27 cellular contexts compared by ENCODE assay signal in genomic region chr12:74292351-74293194, GRCh38.
DNase-seq lines count a peak whose midpoint lies in the region; ATAC-seq and TF ChIP-seq lines count a peak whose summit lies in the region.
"Had no signal": no experiment of that assay in that cellular context is flagged by ENCODE, and none has a peak within 500 bp of the region (broad histone marks: within the 10 kb centered on the region; RNA-seq: fewer than 3 reads in every experiment).

No MANE protein-coding gene starts in this region.

- CTCF ChIA-PET in CD8-positive, alpha-beta memory T cell (lab: Charles Lee), result no interaction called here
- CTCF ChIA-PET in activated CD8-positive, alpha-beta memory T cell treated with anti-CD3 and anti-CD28 coated beads, Interleukin-2, amount 10 ng/mL, durations not matched to agents 7 days and 5 days (lab: Charles Lee), result no interaction called here

- H3K27ac Mint-ChIP-seq in CD8-positive, alpha-beta memory T cell, result no peak overlapping the region
- H3K27ac Mint-ChIP-seq in central memory CD8-positive, alpha-beta T cell (ENCODE audit: low read depth), result no peak overlapping the region
- no peak overlapping the region for H3K27ac Mint-ChIP-seq in activated CD8-positive, alpha-beta memory T cell treated with anti-CD3 and anti-CD28 coated beads, Interleukin-2, amount 10 ng/mL, durations not matched to agents 7 days and 5 days
- H3K27ac Mint-ChIP-seq in activated T-cell treated with anti-CD3 and anti-CD28 coated beads, Interleukin-2, amount 50 U/mL, for 24 hours, result no peak overlapping the region
- H3K27ac Mint-ChIP-seq: activated naive CD4-positive, alpha-beta T cell treated with anti-CD3 and anti-CD28 coated beads, Interleukin-2, amount 50 U/mL, for 24 hours; activated T-cell treated with anti-CD3 and anti-CD28 coated beads, Interleukin-2, amount 50 U/mL, for 72 hours; B cell; memory B cell had no signal

- TF ChIP-seq CTCF in lower lobe of right lung (IDR thresholded peaks at IDR 0.05), result no peak
- no peak for TF ChIP-seq CTCF in dorsolateral prefrontal cortex (IDR thresholded peaks at IDR 0.05 in 54 of 56, conservative IDR thresholded peaks at IDR 0.05 in 2 of 56; ENCODE audit: low read depth in 1 of 56, partially characterized antibody in 56 of 56)

- no peak overlapping the region for H3K4me3 ChIP-seq in CD8-positive, alpha-beta memory T cell (ENCODE audit: low read length)
- H3K4me3 ChIP-seq in lower lobe of right lung, result no peak overlapping the region
- H3K4me3 ChIP-seq in dorsolateral prefrontal cortex, result no peak overlapping the region
- H3K4me3 ChIP-seq: smooth muscle cell, thoracic aorta had no signal

- no peaks in the 10 kb centered on the region for H3K4me1 ChIP-seq in CD8-positive, alpha-beta memory T cell (ENCODE audit: insufficient read depth, low read length)
- H3K4me1 ChIP-seq in lower lobe of right lung, result no peaks in the 10 kb centered on the region

- peaks cover 0 to 3% (median 0%) of the 10 kb centered on the region in 5 donors for H3K9me3 Mint-ChIP-seq in CD8-positive, alpha-beta memory T cell
- no peaks in the 10 kb centered on the region for H3K9me3 Mint-ChIP-seq in central memory CD8-positive, alpha-beta T cell
- no peaks in the 10 kb centered on the region for H3K9me3 Mint-ChIP-seq in activated CD8-positive, alpha-beta memory T cell treated with anti-CD3 and anti-CD28 coated beads, Interleukin-2, amount 10 ng/mL, durations not matched to agents 7 days and 5 days (ENCODE audit: low read depth)
- H3K9me3 Mint-ChIP-seq in activated T-cell treated with anti-CD3 and anti-CD28 coated beads, Interleukin-2, amount 50 U/mL, for 24 hours, result no peaks in the 10 kb centered on the region
- H3K9me3 Mint-ChIP-seq: activated naive CD4-positive, alpha-beta T cell treated with anti-CD3 and anti-CD28 coated beads, Interleukin-2, amount 50 U/mL, for 24 hours; memory B cell had no signal

- H3K36me3 ChIP-seq in CD8-positive, alpha-beta memory T cell (ENCODE audit: insufficient read depth, low read length), result no peaks in the 10 kb centered on the region
- H3K36me3 ChIP-seq in lower lobe of right lung, result no peaks in the 10 kb centered on the region
- H3K36me3 ChIP-seq: thoracic aorta had no signal

- peak overlapping the region; percentile 61 for H3K27ac ChIP-seq in CD8-positive, alpha-beta memory T cell (ENCODE audit: low read depth, low read length)
- H3K27ac ChIP-seq in lower lobe of right lung (no peak overlapping the region), dorsolateral prefrontal cortex (no peak overlapping the region)
- H3K27ac ChIP-seq: KMS-11, thoracic aorta had no signal

- peak; percentile 14 for ATAC-seq in central memory CD8-positive, alpha-beta T cell (replicated peaks; ENCODE audit: extremely low read depth, poor library complexity, severe bottlenecking)
- peak; percentile 11 to 39 for ATAC-seq in lower lobe of right lung
- no peak for ATAC-seq in activated CD8-positive, alpha-beta memory T cell treated with anti-CD3 and anti-CD28 coated beads, Interleukin-2, amount 10 ng/mL, durations not matched to agents 7 days and 5 days
- ATAC-seq: activated T-cell treated with anti-CD3 and anti-CD28 coated beads, Interleukin-2, amount 50 U/mL, for 72 hours had no signal

- no peaks in the 10 kb centered on the region for H3K36me3 Mint-ChIP-seq in CD8-positive, alpha-beta memory T cell
- H3K36me3 Mint-ChIP-seq in central memory CD8-positive, alpha-beta T cell (ENCODE audit: insufficient read depth), result no peaks in the 10 kb centered on the region
- H3K36me3 Mint-ChIP-seq in activated CD8-positive, alpha-beta memory T cell treated with anti-CD3 and anti-CD28 coated beads, Interleukin-2, amount 10 ng/mL, durations not matched to agents 7 days and 5 days, result no peaks in the 10 kb centered on the region
- H3K36me3 Mint-ChIP-seq in activated T-cell treated with anti-CD3 and anti-CD28 coated beads, Interleukin-2, amount 50 U/mL, for 24 hours (ENCODE audit: low read depth), result no peaks in the 10 kb centered on the region
- H3K36me3 Mint-ChIP-seq: activated naive CD4-positive, alpha-beta T cell treated with anti-CD3 and anti-CD28 coated beads, Interleukin-2, amount 50 U/mL, for 24 hours; memory B cell had no signal

- H3K4me1 Mint-ChIP-seq in CD8-positive, alpha-beta memory T cell, result no peaks in the 10 kb centered on the region
- no peaks in the 10 kb centered on the region for H3K4me1 Mint-ChIP-seq in central memory CD8-positive, alpha-beta T cell
- no peaks in the 10 kb centered on the region for H3K4me1 Mint-ChIP-seq in activated CD8-positive, alpha-beta memory T cell treated with anti-CD3 and anti-CD28 coated beads, Interleukin-2, amount 10 ng/mL, durations not matched to agents 7 days and 5 days
- no peaks in the 10 kb centered on the region for H3K4me1 Mint-ChIP-seq in activated T-cell treated with anti-CD3 and anti-CD28 coated beads, Interleukin-2, amount 50 U/mL, for 24 hours (ENCODE audit: low read depth)
- H3K4me1 Mint-ChIP-seq: activated naive CD4-positive, alpha-beta T cell treated with anti-CD3 and anti-CD28 coated beads, Interleukin-2, amount 50 U/mL, for 24 hours; B cell; memory B cell had no signal

- H3K27me3 ChIP-seq in CD8-positive, alpha-beta memory T cell (ENCODE audit: insufficient read depth, low read length, poor library complexity, severe bottlenecking), result no peaks in the 10 kb centered on the region
- H3K27me3 ChIP-seq in lower lobe of right lung (ENCODE audit: low read depth), result no peaks in the 10 kb centered on the region
- no peaks in the 10 kb centered on the region for H3K27me3 ChIP-seq in dorsolateral prefrontal cortex

- intact Hi-C loops in lower lobe of right lung (cut with DNase I) (no loop called here), dorsolateral prefrontal cortex (cut with DNase I) (no loop called here)

- POLR2A ChIA-PET in CD8-positive, alpha-beta memory T cell (lab: Charles Lee), result no interaction called here

- no peaks in the 10 kb centered on the region for H3K27me3 Mint-ChIP-seq in CD8-positive, alpha-beta memory T cell
- H3K27me3 Mint-ChIP-seq in central memory CD8-positive, alpha-beta T cell, result no peaks in the 10 kb centered on the region
- no peaks in the 10 kb centered on the region for H3K27me3 Mint-ChIP-seq in activated CD8-positive, alpha-beta memory T cell treated with anti-CD3 and anti-CD28 coated beads, Interleukin-2, amount 10 ng/mL, durations not matched to agents 7 days and 5 days
- no peaks in the 10 kb centered on the region for H3K27me3 Mint-ChIP-seq in activated T-cell treated with anti-CD3 and anti-CD28 coated beads, Interleukin-2, amount 50 U/mL, for 24 hours
- H3K27me3 Mint-ChIP-seq: activated naive CD4-positive, alpha-beta T cell treated with anti-CD3 and anti-CD28 coated beads, Interleukin-2, amount 50 U/mL, for 24 hours; B cell; memory B cell had no signal

- no peak overlapping the region for H3K4me3 Mint-ChIP-seq in CD8-positive, alpha-beta memory T cell
- no peak overlapping the region for H3K4me3 Mint-ChIP-seq in central memory CD8-positive, alpha-beta T cell
- H3K4me3 Mint-ChIP-seq in activated CD8-positive, alpha-beta memory T cell treated with anti-CD3 and anti-CD28 coated beads, Interleukin-2, amount 10 ng/mL, durations not matched to agents 7 days and 5 days, result no peak overlapping the region
- H3K4me3 Mint-ChIP-seq in activated T-cell treated with anti-CD3 and anti-CD28 coated beads, Interleukin-2, amount 50 U/mL, for 24 hours, result no peak overlapping the region
- H3K4me3 Mint-ChIP-seq: activated naive CD4-positive, alpha-beta T cell treated with anti-CD3 and anti-CD28 coated beads, Interleukin-2, amount 50 U/mL, for 24 hours; activated T-cell treated with anti-CD3 and anti-CD28 coated beads, Interleukin-2, amount 50 U/mL, for 72 hours; B cell; memory B cell had no signal

- peak in 1 of 5 donors; percentile 45 for DNase-seq in CD8-positive, alpha-beta memory T cell
- DNase-seq in M059J (ENCODE audit: low read depth) (peak; percentile 79), lower lobe of right lung (no peak), dorsolateral prefrontal cortex (no peak), NCI-H446 (lab: John Stamatoyannopoulos, UW) (no peak)
- DNase-seq in central memory CD8-positive, alpha-beta T cell (ENCODE audit: low spot score in 2 of 2), result no peak
- no peak for DNase-seq in activated CD8-positive, alpha-beta memory T cell treated with anti-CD3 and anti-CD28 coated beads, Interleukin-2, amount 10 ng/mL, durations not matched to agents 7 days and 5 days
- no peak for DNase-seq in activated T-cell treated with anti-CD3 and anti-CD28 coated beads, Interleukin-2, amount 50 U/mL, for 24 hours
- DNase-seq: activated CD4-positive, alpha-beta T cell treated with anti-CD3 and anti-CD28 coated beads for 1 hour; activated CD8-positive, alpha-beta memory T cell treated with anti-CD3 and anti-CD28 coated beads for 24 hours; activated T-cell treated with anti-CD3 and anti-CD28 coated beads, Interleukin-2, amount 50 U/mL, for 72 hours; central memory CD4-positive, alpha-beta T cell; DMS79 treated with DMSO at 0.1 percent for 48 hours; erythroblast; hippocampal formation; kidney glomerular epithelial cell; MV-4-11; NCI-H2081; Right ventricle myocardium superior; stimulated activated CD4-positive, alpha-beta T cell treated with anti-CD3 and anti-CD28 coated beads, Interleukin-2, amount 100 ng/mL, for 48 hours; stimulated activated naive CD4-positive, alpha-beta T cell had no signal

- H3K9me3 ChIP-seq in CD8-positive, alpha-beta memory T cell (ENCODE audit: low read length), result no peaks in the 10 kb centered on the region
- H3K9me3 ChIP-seq in lower lobe of right lung, result no peaks in the 10 kb centered on the region
- H3K9me3 ChIP-seq: thoracic aorta had no signal
